In the genomic region with DNA sequence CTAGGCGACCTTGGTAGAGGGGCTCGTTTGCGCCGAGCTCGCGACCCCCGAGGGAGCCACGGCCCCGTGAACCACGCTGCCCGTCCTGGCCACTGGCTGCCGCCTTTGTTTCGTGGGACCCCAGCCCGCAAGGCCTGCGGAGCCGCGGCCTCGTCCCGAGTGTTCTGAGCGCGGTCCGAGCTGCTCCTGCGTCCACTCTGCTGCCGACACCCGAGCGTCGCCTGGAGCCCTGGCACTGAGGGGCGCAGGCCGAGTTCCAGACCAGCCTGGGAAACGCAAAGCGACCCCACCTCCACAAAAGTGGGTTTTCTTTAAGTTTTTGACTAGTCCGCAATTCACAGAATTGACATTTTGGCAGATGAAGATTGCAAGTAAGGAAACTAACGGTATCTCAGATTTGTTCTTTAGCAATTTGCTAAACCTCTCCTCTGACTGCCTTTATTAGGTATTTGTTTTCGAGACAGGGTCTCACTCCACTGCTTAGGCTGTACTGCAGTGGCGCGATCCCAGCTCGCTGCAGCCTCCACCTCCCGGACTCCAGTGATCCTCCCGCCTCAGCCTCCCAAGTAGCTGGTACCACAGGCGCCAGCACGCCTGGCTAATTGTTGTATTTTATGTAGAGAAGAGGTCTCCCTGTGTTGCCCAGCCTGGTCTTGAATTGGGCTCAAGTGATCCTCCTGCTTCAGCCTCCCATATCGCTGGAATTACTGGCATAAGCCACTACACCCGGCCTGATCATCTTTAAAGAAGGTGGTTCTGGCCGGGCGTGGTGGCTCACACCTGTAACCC, we compare ENCODE assay signal across 8 cellular contexts. TPM values are rescaled to one million over a fixed set of nuclear protein-coding genes. Genes with fewer than 3 reads are reported as not detected.
DNase-seq lines count a peak whose midpoint lies in the region; ATAC-seq and TF ChIP-seq lines count a peak whose summit lies in the region.

No MANE protein-coding gene starts in this region.

- CTCF ChIA-PET in GM10248 (lab: Yijun Ruan, JAX): interaction anchor here (7.2 kb wide), 1 partner anchor 11 kb away, joined by 55 read pairs; no protein-coding TSS in a partner anchor

- no peaks in the 10 kb centered on the region for H3K27me3 ChIP-seq in heart left ventricle
- H3K27me3 ChIP-seq in breast epithelium: no peaks in the 10 kb centered on the region

- ATAC-seq in heart left ventricle (no peak), Right ventricle myocardium superior (ENCODE audit: poor library complexity) (no peak), HG02798 (IDR thresholded peaks at IDR 0.05; ENCODE audit: poor library complexity, unreplicated experiment) (no peak)

- H3K4me1 ChIP-seq in heart left ventricle (peaks cover 8 to 44% (median 36%) of the 10 kb centered on the region in 12 donors), breast epithelium (peaks cover 9 to 15% of the 10 kb centered on the region in 2 donors), mesodermal cell (ENCODE audit: control insufficient read depth, insufficient read depth, low read length, poor library complexity, severe bottlenecking) (peaks cover 9% of the 10 kb centered on the region)

- TF ChIP-seq CTCF in heart left ventricle (IDR thresholded peaks at IDR 0.05) (no peak), breast epithelium (IDR thresholded peaks at IDR 0.05) (no peak), GM10248 (IDR thresholded peaks at IDR 0.05; ENCODE audit: control extremely low read depth, extremely low read depth, low read depth, missing control alignments) (no peak)

- 45 to 91% (median 52%) methylated on average over 25 to 45 of the region's 45 CpGs for WGBS in heart left ventricle, 4 donors
- 28 to 39% methylated on average over 37 to 39 of the region's 45 CpGs for WGBS in mesodermal cell (ENCODE audit: insufficient coverage in 2 of 2), 2 experiments

- H3K27ac ChIP-seq in heart left ventricle (peak overlapping the region in 11 of 12 donors; percentile 60 to 100 (median 98)), breast epithelium (peak overlapping the region; percentile 99), mesodermal cell (ENCODE audit: low read depth, low read length, severe bottlenecking) (peak overlapping the region; percentile 74)

- POLR2A ChIA-PET in GM10248 (lab: Yijun Ruan, JAX): interaction anchor here (1.5 kb wide), 1 partner anchor 8 kb away, joined by 3 read pairs; no protein-coding TSS in a partner anchor

- no peak for TF ChIP-seq POLR2A in heart left ventricle (IDR thresholded peaks at IDR 0.05)
- no peak for TF ChIP-seq POLR2A in breast epithelium (IDR thresholded peaks at IDR 0.05)

- H3K36me3 ChIP-seq in heart left ventricle: peaks cover 0 to 30% (median 21%) of the 10 kb centered on the region in 9 donors
- no peaks in the 10 kb centered on the region for H3K36me3 ChIP-seq in breast epithelium
- H3K36me3 ChIP-seq in mesodermal cell (ENCODE audit: control insufficient read depth, insufficient read depth, low read length): peaks cover 33% of the 10 kb centered on the region

- H3K9me3 ChIP-seq in heart left ventricle: no peaks in the 10 kb centered on the region
- H3K9me3 ChIP-seq in breast epithelium: no peaks in the 10 kb centered on the region
- H3K9me3 ChIP-seq in mesodermal cell (ENCODE audit: control insufficient read depth, low read length): no peaks in the 10 kb centered on the region

- DNase-seq in heart left ventricle (peak in 3 of 5 donors; percentile 5 to 40 (median 35)), Right ventricle myocardium superior (no peak), breast epithelium (ENCODE audit: low spot score in 2 of 2) (no peak), C1 segment of cervical spinal cord (lab: John Stamatoyannopoulos, UW) (no peak), putamen (ENCODE audit: low spot score) (no peak), GM10248 (ENCODE audit: extremely low spot score) (no peak)

- intact Hi-C loops in heart left ventricle (cut with DNase I): loop anchor here in 8 of 10 donors (2.0 to 10.0 kb wide), 6 partner anchors 56 to 303 kb away; a partner anchor contains a TSS
- intact Hi-C loops in Right ventricle myocardium superior (cut with DNase I): no loop called here
- intact Hi-C loops in breast epithelium (cut with DNase I; ENCODE audit: low total_unique reads): no loop called here

- H3K4me3 ChIP-seq in heart left ventricle: peak overlapping the region; percentile 52 to 98 (median 82)
- H3K4me3 ChIP-seq in breast epithelium: peak overlapping the region; percentile 83 to 88 (median 85)
- H3K4me3 ChIP-seq in mesodermal cell (ENCODE audit: extremely low read depth, insufficient read depth, low read length, poor library complexity, severe bottlenecking): peak overlapping the region; percentile 87

RNA-seq across cellular contexts. Expression of a gene that starts 0.9 kb away (rescaled TPM):
- total RNA-seq in heart left ventricle: 100 to 1,000 TPM; 132 to 247 (median 158) TPM
- polyA plus RNA-seq in heart left ventricle: 100 to 1,000 TPM in 1 of 2 donors, 10 to 100 TPM in 1; 58.2 to 207 TPM
- total RNA-seq in Right ventricle myocardium superior: 171 TPM
- 100 to 1,000 TPM; 139 to 249 (median 209) TPM for total RNA-seq in breast epithelium
- polyA plus RNA-seq in mesodermal cell (2013, experiment 1 of 2): 57.8 TPM
- 50.6 TPM for polyA plus RNA-seq in mesodermal cell (2013, experiment 2 of 2)

RNA-seq across cellular contexts. Expression of a gene that starts 27.5 kb away (rescaled TPM):
- total RNA-seq in heart left ventricle (10 to 100 TPM; 44.0 to 65.4 (median 55.6) TPM), Right ventricle myocardium superior (60.5 TPM), breast epithelium (10 to 100 TPM; 33.2 to 50.1 (median 33.4) TPM)
- polyA plus RNA-seq in heart left ventricle: 10 to 100 TPM; 83.3 to 99.3 TPM
- 44.8 TPM for polyA plus RNA-seq in mesodermal cell (2013, experiment 1 of 2)
- 42.3 TPM for polyA plus RNA-seq in mesodermal cell (2013, experiment 2 of 2)

RNA-seq across cellular contexts. Expression of a gene that starts 29.4 kb away (rescaled TPM):
- total RNA-seq in heart left ventricle (under 1 TPM in 7 of 9 donors, not detected in 2; 0.07 to 0.35 (median 0.20) TPM), Right ventricle myocardium superior (0.13 TPM), breast epithelium (1 to 10 TPM in 2 of 3 donors, under 1 TPM in 1; 0.16 to 1.6 (median 1.3) TPM)
- polyA plus RNA-seq in heart left ventricle: under 1 TPM; 0.19 to 0.30 TPM
- 0.77 TPM for polyA plus RNA-seq in mesodermal cell (2013, experiment 1 of 2)
- polyA plus RNA-seq in mesodermal cell (2013, experiment 2 of 2): 0.66 TPM

RNA-seq across cellular contexts. Expression of a gene that starts 52.6 kb away (rescaled TPM):
- 1 to 10 TPM in 2 of 9 donors, under 1 TPM in 5, not detected in 2; 0.10 to 1.6 (median 0.36) TPM for total RNA-seq in heart left ventricle
- under 1 TPM; 0.32 to 0.53 TPM for polyA plus RNA-seq in heart left ventricle
- 0.22 TPM for total RNA-seq in Right ventricle myocardium superior
- total RNA-seq in breast epithelium: 1 to 10 TPM; 2.6 to 6.1 (median 5.2) TPM
- 1.3 TPM for polyA plus RNA-seq in mesodermal cell (2013, experiment 1 of 2)
- polyA plus RNA-seq in mesodermal cell (2013, experiment 2 of 2): 1.3 TPM

RNA-seq across cellular contexts. Expression of a gene that starts 52.8 kb away (rescaled TPM):
- total RNA-seq in heart left ventricle (10 to 100 TPM in 1 of 9 donors, 1 to 10 TPM in 8; 1.1 to 15.5 (median 3.3) TPM), Right ventricle myocardium superior (4.4 TPM), breast epithelium (10 to 100 TPM in 2 of 3 donors, 1 to 10 TPM in 1; 7.5 to 58.5 (median 33.1) TPM)
- 10 to 100 TPM in 1 of 2 donors, 1 to 10 TPM in 1; 5.7 to 12.5 TPM for polyA plus RNA-seq in heart left ventricle
- polyA plus RNA-seq in mesodermal cell (2013, experiment 1 of 2): 5.1 TPM
- polyA plus RNA-seq in mesodermal cell (2013, experiment 2 of 2): 3.9 TPM

Comparison
In these comparisons a context has a peak if more than half of its experiments do, and no peak if none do; other contexts are left out.
1. DNase-seq: peak in heart left ventricle (3 of 5); none in Right ventricle myocardium superior (single experiment), breast epithelium (0 of 2), C1 segment of cervical spinal cord (0 of 14), putamen (single experiment) and GM10248 (single experiment).
2. intact Hi-C loops: an anchor here in heart left ventricle (2.0 to 10.0 kb wide); none called in Right ventricle myocardium superior and breast epithelium.
3. Peak in every context shown above with its lines, with median percentiles within 50 percentile points of each other: H3K27ac ChIP-seq and H3K4me3 ChIP-seq.